In the genomic region with DNA sequence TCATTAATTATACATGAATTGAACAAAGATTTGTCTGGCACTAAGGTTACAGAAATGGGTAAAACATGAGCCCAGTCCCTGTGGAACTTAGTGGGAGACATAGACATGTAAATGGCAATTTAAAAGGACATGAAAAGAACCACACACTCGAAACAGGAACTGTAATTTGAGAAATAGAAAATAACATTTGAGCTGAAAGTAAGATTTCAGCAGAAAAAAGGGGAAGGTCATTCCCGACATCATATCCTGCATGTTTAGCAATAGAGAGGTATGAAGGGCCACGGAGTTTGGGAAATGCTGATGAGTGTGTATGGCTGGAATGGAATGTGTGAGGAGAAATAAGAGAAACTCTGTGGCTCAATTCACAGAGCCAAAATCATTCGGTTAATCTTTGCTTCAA, we compare ENCODE assay signal across 9 cellular contexts.
DNase-seq lines count a peak whose midpoint lies in the region; ATAC-seq and TF ChIP-seq lines count a peak whose summit lies in the region.
"Had no signal": no experiment of that assay in that cellular context is flagged by ENCODE, and none has a peak within 500 bp of the region (broad histone marks: within the 10 kb centered on the region; RNA-seq: fewer than 3 reads in every experiment).

No MANE protein-coding gene starts in this region.

- no peak overlapping the region for H3K4me3 ChIP-seq in GM23338
- H3K4me3 ChIP-seq in left lung = no peak overlapping the region

- peaks cover 2% of the 10 kb centered on the region for H3K27me3 Mint-ChIP-seq in GM23338 (ENCODE audit: insufficient read depth, low read depth, poor library complexity)
- no peaks in the 10 kb centered on the region for H3K27me3 Mint-ChIP-seq in activated T-cell treated with anti-CD3 and anti-CD28 coated beads, Interleukin-2, amount 50 U/mL, for 4 hours (ENCODE audit: low read depth)

- H3K36me3 ChIP-seq in GM23338 (ENCODE audit: insufficient read depth) = no peaks in the 10 kb centered on the region
- H3K36me3 ChIP-seq in left lung = no peaks in the 10 kb centered on the region

- no peaks in the 10 kb centered on the region for H4K20me1 ChIP-seq in GM23338 (replicated peaks; ENCODE audit: insufficient read depth)

- H3K27ac Mint-ChIP-seq in GM23338 = peak overlapping the region; percentile 12; the same call in 1 of the 2 replicates

- H3K36me3 Mint-ChIP-seq in GM23338 (ENCODE audit: low read depth) = no peaks in the 10 kb centered on the region
- no peaks in the 10 kb centered on the region for H3K36me3 Mint-ChIP-seq in activated T-cell treated with anti-CD3 and anti-CD28 coated beads, Interleukin-2, amount 50 U/mL, for 4 hours (ENCODE audit: insufficient read depth)

- no peaks in the 10 kb centered on the region for H3K9me3 Mint-ChIP-seq in GM23338
- no peaks in the 10 kb centered on the region for H3K9me3 Mint-ChIP-seq in activated T-cell treated with anti-CD3 and anti-CD28 coated beads, Interleukin-2, amount 50 U/mL, for 4 hours

- H3K4me1 ChIP-seq in GM23338 (ENCODE audit: insufficient read depth) = peaks cover 10% of the 10 kb centered on the region; the same call in 1 of the 2 replicates
- peaks cover 0 to 23% of the 10 kb centered on the region in 2 donors for H3K4me1 ChIP-seq in left lung

- no peaks in the 10 kb centered on the region for H3K9me3 ChIP-seq in left lung

- TF ChIP-seq CTCF in GM23338 (conservative IDR thresholded peaks at IDR 0.05; ENCODE audit: low read depth in 2 of 2) (no peak), left lung (IDR thresholded peaks at IDR 0.05) (no peak)

- H3K27ac ChIP-seq in GM23338 (ENCODE audit: low read depth) (no peak overlapping the region), left lung (peak overlapping the region; percentile 4 to 68)

- H3K4me1 Mint-ChIP-seq in GM23338 = peaks cover 12% of the 10 kb centered on the region
- peaks cover 30% of the 10 kb centered on the region for H3K4me1 Mint-ChIP-seq in activated T-cell treated with anti-CD3 and anti-CD28 coated beads, Interleukin-2, amount 50 U/mL, for 4 hours (ENCODE audit: low read depth)

- no peak overlapping the region for H2AFZ ChIP-seq in GM23338

- no peak overlapping the region for H3K4me2 ChIP-seq in GM23338

- DNase-seq in GDM1 (lab: John Stamatoyannopoulos, UW) = peak; percentile 27
- no peak for DNase-seq in GM23338 (ENCODE audit: low spot score)
- DNase-seq in OCI-M1 (lab: John Stamatoyannopoulos, UW) = peak; percentile 58
- no peak for DNase-seq in left lung
- no peak for DNase-seq in COR-L47 (lab: John Stamatoyannopoulos, UW)
- no peak for DNase-seq in NK-92 (lab: John Stamatoyannopoulos, UW; ENCODE audit: unreplicated experiment)
- no peak for DNase-seq in activated T-cell treated with anti-CD3 and anti-CD28 coated beads, Interleukin-2, amount 50 U/mL, for 4 hours
- DNase-seq: NCI-H1105 had no signal

- H3F3A ChIP-seq in GM23338 (replicated peaks; ENCODE audit: low read depth) = no peaks in the 10 kb centered on the region

- H3K79me2 ChIP-seq in GM23338 (replicated peaks; ENCODE audit: insufficient read depth) = no peaks in the 10 kb centered on the region

- no peak overlapping the region for H3K4me3 Mint-ChIP-seq in GM23338
- no peak overlapping the region for H3K4me3 Mint-ChIP-seq in activated T-cell treated with anti-CD3 and anti-CD28 coated beads, Interleukin-2, amount 50 U/mL, for 4 hours

- no peaks in the 10 kb centered on the region for H3K9me2 ChIP-seq in GM23338 (ENCODE audit: insufficient read depth)

- no peak for ATAC-seq in GM23338
- ATAC-seq in left lung = peak; percentile 49
- no peak for ATAC-seq in activated T-cell treated with anti-CD3 and anti-CD28 coated beads, Interleukin-2, amount 50 U/mL, for 4 hours
- no peak for ATAC-seq in GM19023 (IDR thresholded peaks at IDR 0.05; ENCODE audit: unreplicated experiment)

- no peaks in the 10 kb centered on the region for H3K27me3 ChIP-seq in GM23338 (ENCODE audit: insufficient read depth)
- no peaks in the 10 kb centered on the region for H3K27me3 ChIP-seq in left lung

- intact Hi-C loops in left lung (cut with DNase I) = no loop called here

TF ChIP-seq in GM23338, 12 proteins besides CTCF, POLR2A, EP300 and RAD21 (continues in another document):
- TF ChIP-seq STAT1 (IDR thresholded peaks at IDR 0.05; ENCODE audit: unreplicated experiment) (no peak), POLR2AphosphoS5 (IDR thresholded peaks at IDR 0.05; ENCODE audit: low read depth) (no peak), ZNF331 (CRISPR knock-in tag; IDR thresholded peaks at IDR 0.05; ENCODE audit: low read depth) (no peak)
- TF ChIP-seq, protein P1, sequence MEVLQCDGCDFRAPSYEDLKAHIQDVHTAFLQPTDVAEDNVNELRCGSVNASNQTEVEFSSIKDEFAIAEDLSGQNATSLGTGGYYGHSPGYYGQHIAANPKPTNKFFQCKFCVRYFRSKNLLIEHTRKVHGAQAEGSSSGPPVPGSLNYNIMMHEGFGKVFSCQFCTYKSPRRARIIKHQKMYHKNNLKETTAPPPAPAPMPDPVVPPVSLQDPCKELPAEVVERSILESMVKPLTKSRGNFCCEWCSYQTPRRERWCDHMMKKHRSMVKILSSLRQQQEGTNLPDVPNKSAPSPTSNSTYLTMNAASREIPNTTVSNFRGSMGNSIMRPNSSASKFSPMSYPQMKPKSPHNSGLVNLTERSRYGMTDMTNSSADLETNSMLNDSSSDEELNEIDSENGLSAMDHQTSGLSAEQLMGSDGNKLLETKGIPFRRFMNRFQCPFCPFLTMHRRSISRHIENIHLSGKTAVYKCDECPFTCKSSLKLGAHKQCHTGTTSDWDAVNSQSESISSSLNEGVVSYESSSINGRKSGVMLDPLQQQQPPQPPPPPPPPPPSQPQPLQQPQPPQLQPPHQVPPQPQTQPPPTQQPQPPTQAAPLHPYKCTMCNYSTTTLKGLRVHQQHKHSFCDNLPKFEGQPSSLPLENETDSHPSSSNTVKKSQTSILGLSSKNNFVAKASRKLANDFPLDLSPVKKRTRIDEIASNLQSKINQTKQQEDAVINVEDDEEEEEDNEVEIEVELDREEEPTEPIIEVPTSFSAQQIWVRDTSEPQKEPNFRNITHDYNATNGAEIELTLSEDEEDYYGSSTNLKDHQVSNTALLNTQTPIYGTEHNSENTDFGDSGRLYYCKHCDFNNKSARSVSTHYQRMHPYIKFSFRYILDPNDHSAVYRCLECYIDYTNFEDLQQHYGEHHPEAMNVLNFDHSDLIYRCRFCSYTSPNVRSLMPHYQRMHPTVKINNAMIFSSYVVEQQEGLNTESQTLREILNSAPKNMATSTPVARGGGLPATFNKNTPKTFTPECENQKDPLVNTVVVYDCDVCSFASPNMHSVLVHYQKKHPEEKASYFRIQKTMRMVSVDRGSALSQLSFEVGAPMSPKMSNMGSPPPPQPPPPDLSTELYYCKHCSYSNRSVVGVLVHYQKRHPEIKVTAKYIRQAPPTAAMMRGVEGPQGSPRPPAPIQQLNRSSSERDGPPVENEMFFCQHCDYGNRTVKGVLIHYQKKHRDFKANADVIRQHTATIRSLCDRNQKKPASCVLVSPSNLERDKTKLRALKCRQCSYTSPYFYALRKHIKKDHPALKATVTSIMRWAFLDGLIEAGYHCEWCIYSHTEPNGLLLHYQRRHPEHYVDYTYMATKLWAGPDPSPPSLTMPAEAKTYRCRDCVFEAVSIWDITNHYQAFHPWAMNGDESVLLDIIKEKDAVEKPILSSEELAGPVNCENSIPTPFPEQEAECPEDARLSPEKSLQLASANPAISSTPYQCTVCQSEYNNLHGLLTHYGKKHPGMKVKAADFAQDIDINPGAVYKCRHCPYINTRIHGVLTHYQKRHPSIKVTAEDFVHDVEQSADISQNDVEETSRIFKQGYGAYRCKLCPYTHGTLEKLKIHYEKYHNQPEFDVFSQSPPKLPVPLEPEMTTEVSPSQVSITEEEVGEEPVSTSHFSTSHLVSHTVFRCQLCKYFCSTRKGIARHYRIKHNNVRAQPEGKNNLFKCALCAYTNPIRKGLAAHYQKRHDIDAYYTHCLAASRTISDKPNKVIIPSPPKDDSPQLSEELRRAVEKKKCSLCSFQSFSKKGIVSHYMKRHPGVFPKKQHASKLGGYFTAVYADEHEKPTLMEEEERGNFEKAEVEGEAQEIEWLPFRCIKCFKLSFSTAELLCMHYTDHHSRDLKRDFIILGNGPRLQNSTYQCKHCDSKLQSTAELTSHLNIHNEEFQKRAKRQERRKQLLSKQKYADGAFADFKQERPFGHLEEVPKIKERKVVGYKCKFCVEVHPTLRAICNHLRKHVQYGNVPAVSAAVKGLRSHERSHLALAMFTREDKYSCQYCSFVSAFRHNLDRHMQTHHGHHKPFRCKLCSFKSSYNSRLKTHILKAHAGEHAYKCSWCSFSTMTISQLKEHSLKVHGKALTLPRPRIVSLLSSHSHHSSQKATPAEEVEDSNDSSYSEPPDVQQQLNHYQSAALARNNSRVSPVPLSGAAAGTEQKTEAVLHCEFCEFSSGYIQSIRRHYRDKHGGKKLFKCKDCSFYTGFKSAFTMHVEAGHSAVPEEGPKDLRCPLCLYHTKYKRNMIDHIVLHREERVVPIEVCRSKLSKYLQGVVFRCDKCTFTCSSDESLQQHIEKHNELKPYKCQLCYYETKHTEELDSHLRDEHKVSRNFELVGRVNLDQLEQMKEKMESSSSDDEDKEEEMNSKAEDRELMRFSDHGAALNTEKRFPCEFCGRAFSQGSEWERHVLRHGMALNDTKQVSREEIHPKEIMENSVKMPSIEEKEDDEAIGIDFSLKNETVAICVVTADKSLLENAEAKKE (CRISPR knock-in tag; IDR thresholded peaks at IDR 0.05) = no peak
- TF ChIP-seq, protein P2, sequence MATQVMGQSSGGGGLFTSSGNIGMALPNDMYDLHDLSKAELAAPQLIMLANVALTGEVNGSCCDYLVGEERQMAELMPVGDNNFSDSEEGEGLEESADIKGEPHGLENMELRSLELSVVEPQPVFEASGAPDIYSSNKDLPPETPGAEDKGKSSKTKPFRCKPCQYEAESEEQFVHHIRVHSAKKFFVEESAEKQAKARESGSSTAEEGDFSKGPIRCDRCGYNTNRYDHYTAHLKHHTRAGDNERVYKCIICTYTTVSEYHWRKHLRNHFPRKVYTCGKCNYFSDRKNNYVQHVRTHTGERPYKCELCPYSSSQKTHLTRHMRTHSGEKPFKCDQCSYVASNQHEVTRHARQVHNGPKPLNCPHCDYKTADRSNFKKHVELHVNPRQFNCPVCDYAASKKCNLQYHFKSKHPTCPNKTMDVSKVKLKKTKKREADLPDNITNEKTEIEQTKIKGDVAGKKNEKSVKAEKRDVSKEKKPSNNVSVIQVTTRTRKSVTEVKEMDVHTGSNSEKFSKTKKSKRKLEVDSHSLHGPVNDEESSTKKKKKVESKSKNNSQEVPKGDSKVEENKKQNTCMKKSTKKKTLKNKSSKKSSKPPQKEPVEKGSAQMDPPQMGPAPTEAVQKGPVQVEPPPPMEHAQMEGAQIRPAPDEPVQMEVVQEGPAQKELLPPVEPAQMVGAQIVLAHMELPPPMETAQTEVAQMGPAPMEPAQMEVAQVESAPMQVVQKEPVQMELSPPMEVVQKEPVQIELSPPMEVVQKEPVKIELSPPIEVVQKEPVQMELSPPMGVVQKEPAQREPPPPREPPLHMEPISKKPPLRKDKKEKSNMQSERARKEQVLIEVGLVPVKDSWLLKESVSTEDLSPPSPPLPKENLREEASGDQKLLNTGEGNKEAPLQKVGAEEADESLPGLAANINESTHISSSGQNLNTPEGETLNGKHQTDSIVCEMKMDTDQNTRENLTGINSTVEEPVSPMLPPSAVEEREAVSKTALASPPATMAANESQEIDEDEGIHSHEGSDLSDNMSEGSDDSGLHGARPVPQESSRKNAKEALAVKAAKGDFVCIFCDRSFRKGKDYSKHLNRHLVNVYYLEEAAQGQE (IDR thresholded peaks at IDR 0.05; ENCODE audit: unreplicated experiment) = no peak

Comparison
In these comparisons a context has a peak if more than half of its experiments do, and no peak if none do; other contexts are left out.
1. DNase-seq: peak in GDM1 (single experiment) and OCI-M1 (single experiment); none in GM23338 (single experiment), left lung (0 of 2), COR-L47 (single experiment), NK-92 (single experiment) and activated T-cell treated with anti-CD3 and anti-CD28 coated beads, Interleukin-2, amount 50 U/mL, for 4 hours (single experiment).